12 cellular contexts compared by ENCODE assay signal in the genomic region with DNA sequence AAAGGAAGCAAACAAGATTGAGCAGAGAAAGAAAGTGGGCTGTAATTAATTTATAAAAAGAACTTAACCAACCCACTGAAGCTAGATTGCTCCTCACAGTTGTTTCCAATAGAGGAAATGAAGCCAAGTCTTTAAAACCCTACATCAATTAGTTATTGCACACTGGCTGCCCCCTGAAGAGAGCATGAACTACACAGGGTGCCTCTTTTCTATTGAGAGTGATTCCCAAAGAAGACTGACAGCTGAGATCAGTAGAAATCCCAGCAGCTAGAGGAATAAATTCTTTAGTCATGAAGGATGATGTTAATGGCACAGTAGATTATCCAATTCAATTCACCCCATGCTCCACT. TPM values are rescaled to one million over a fixed set of nuclear protein-coding genes. Genes with fewer than 3 reads are reported as not detected.
A peak's percentile ranks its signal among the peaks of the same experiment; 100 is the strongest.
DNase-seq lines count a peak whose midpoint lies in the region; ATAC-seq and TF ChIP-seq lines count a peak whose summit lies in the region.
"Had no signal": no experiment of that assay in that cellular context is flagged by ENCODE, and none has a peak within 500 bp of the region (broad histone marks: within the 10 kb centered on the region; RNA-seq: fewer than 3 reads in every experiment).

No MANE protein-coding gene starts in this region.

- peaks cover 26 to 32% (median 30%) of the 10 kb centered on the region in 3 donors for H3K4me1 Mint-ChIP-seq in T-cell

- peaks cover 10% of the 10 kb centered on the region for H3K36me3 Mint-ChIP-seq in T-cell

- no peaks in the 10 kb centered on the region for H3K79me2 ChIP-seq in ACC112 (ENCODE audit: control insufficient read depth, insufficient read depth, low read length, unreplicated experiment)

- DNase-seq in T-cell (no peak), omental fat pad (ENCODE audit: low spot score) (no peak), NCI-H1092 treated with DMSO at 0.1 percent for 48 hours (lab: John Stamatoyannopoulos, UW) (no peak), psoas muscle (no peak), Right ventricle myocardium superior (no peak)
- DNase-seq: activated effector memory CD4-positive, alpha-beta T cell treated with anti-CD3 and anti-CD28 coated beads, Interleukin-2, amount 50 U/mL, for 16 hours; Calu3; kidney had no signal

- peak; percentile 34 for ATAC-seq in GM19025 (IDR thresholded peaks at IDR 0.05; ENCODE audit: low read depth, unreplicated experiment)
- peak; percentile 24 for ATAC-seq in HG02884 (IDR thresholded peaks at IDR 0.05; ENCODE audit: unreplicated experiment)
- peak in 1 of 4 experiments; percentile 10 for ATAC-seq in T-cell (replicated peaks in 1 of 4)
- no peak for ATAC-seq in omental fat pad (ENCODE audit: low FRiP score)
- ATAC-seq in psoas muscle = no peak
- no peak for ATAC-seq in Right ventricle myocardium superior (ENCODE audit: poor library complexity)

- no peak overlapping the region for H3K4me3 ChIP-seq in ACC112 (ENCODE audit: low read depth, low read length)
- H3K4me3 ChIP-seq in psoas muscle = no peak overlapping the region
- H3K4me3 ChIP-seq: SJSA1 had no signal

- peak overlapping the region; percentile 18 for H2AFZ ChIP-seq in ACC112 (ENCODE audit: low read length, unreplicated experiment)

- no peak overlapping the region for H3K27ac ChIP-seq in ACC112 (ENCODE audit: low read depth, low read length)
- H3K27ac ChIP-seq in psoas muscle = no peak overlapping the region
- H3K27ac ChIP-seq: SJSA1 had no signal

- peaks cover 0 to 3% (median 0%) of the 10 kb centered on the region in 3 donors for H3K9me3 Mint-ChIP-seq in T-cell

- H3K27me3 ChIP-seq in ACC112 (ENCODE audit: insufficient read depth, low read length) (no peaks in the 10 kb centered on the region), psoas muscle (ENCODE audit: insufficient read depth in 3 of 3, low read length in 2 of 3) (no peaks in the 10 kb centered on the region)
- H3K27me3 ChIP-seq: SJSA1 had no signal

- H3K36me3 ChIP-seq in ACC112 (ENCODE audit: insufficient read depth, low read length) = no peaks in the 10 kb centered on the region
- H3K36me3 ChIP-seq in psoas muscle (ENCODE audit: insufficient read depth in 1 of 2, low read depth in 1 of 2) = no peaks in the 10 kb centered on the region
- H3K36me3 ChIP-seq: SJSA1 had no signal

- H3K27ac Mint-ChIP-seq in T-cell = peak overlapping the region; percentile 94 to 99

- peak overlapping the region; percentile 11 to 65 (median 52) for H3K4me3 Mint-ChIP-seq in T-cell

- intact Hi-C loops in psoas muscle (cut with DNase I) (no loop called here), Right ventricle myocardium superior (cut with DNase I) (no loop called here)

- peaks cover 0 to 3% of the 10 kb centered on the region in 2 donors for H3K27me3 Mint-ChIP-seq in T-cell

- CTCF ChIA-PET in T-cell (lab: Charles Lee) = interaction anchor here in 1 of 2 donors (0.8 kb wide), 1 partner anchor 16 kb away, joined by 3 read pairs; no protein-coding TSS in a partner anchor

- peaks cover 13% of the 10 kb centered on the region for H3K4me1 ChIP-seq in ACC112 (ENCODE audit: control insufficient read depth, insufficient read depth, low read length, unreplicated experiment)
- no peaks in the 10 kb centered on the region for H3K4me1 ChIP-seq in psoas muscle
- H3K4me1 ChIP-seq: SJSA1 had no signal

- POLR2A ChIA-PET in T-cell (lab: Charles Lee) = no interaction called here

- H3K9me3 ChIP-seq in psoas muscle = no peaks in the 10 kb centered on the region
- H3K9me3 ChIP-seq: SJSA1 had no signal

- TF ChIP-seq CTCF in omental fat pad (IDR thresholded peaks at IDR 0.05) = no peak
- TF ChIP-seq CTCF in psoas muscle (IDR thresholded peaks at IDR 0.05) = no peak

RNA-seq across cellular contexts. Expression of a gene that starts 8.6 kb away (rescaled TPM):
- total RNA-seq in T-cell (100 to 1,000 TPM; 137 to 256 (median 138) TPM), omental fat pad (100 to 1,000 TPM in 2 of 4 donors, 10 to 100 TPM in 2; 80.4 to 159 (median 111) TPM), psoas muscle (10 to 100 TPM; 41.4 to 65.6 (median 50.9) TPM), Right ventricle myocardium superior (55.0 TPM)
- polyA plus RNA-seq in psoas muscle = 10 to 100 TPM; 27.6 to 49.2 (median 28.9) TPM

Comparison
In these comparisons a context has a peak if more than half of its experiments do, and no peak if none do; other contexts are left out.
1. ATAC-seq: peak in GM19025 (single experiment) and HG02884 (single experiment); none in omental fat pad (single experiment), psoas muscle (0 of 4) and Right ventricle myocardium superior (single experiment).